1 cellular context compared by ENCODE assay signal in genomic region chr12:46554461-46554860, GRCh38.
TF ChIP-seq lines count a peak whose summit lies in the region.

No MANE protein-coding gene starts in this region.

TF ChIP-seq in SK-N-SH, 30 proteins besides CTCF, POLR2A, EP300 and RAD21 (continued from another document):
- TF ChIP-seq USF1 (IDR thresholded peaks at IDR 0.05; ENCODE audit: borderline replicate concordance, low read depth) (no peak), IRF3 (IDR thresholded peaks at IDR 0.05; ENCODE audit: low read depth, low read length) (no peak)
